Comparison of ENCODE assay signal across 4 cellular contexts in genomic region chr10:5052951-5053500, GRCh38. TPM values are rescaled to one million over a fixed set of nuclear protein-coding genes. Genes with fewer than 3 reads are reported as not detected.
"Had no signal": no experiment of that assay in that cellular context is flagged by ENCODE, and none has a peak within 500 bp of the region (broad histone marks: within the 10 kb centered on the region; RNA-seq: fewer than 3 reads in every experiment).

No MANE protein-coding gene starts in this region.

RNA-seq across cellular contexts. Expression of gene AKR1C2, which starts 49.4 kb away (rescaled TPM):
- total RNA-seq: naive thymus-derived CD8-positive, alpha-beta T cell; natural killer cell; natural killer cell treated with Interleukin-12 subunit alpha and Interleukin-12 subunit beta and Interleukin-15 and Interleukin-18, amount 100 ng/mL, for 72 hours had no signal
- polyA plus RNA-seq: naive thymus-derived CD4-positive, alpha-beta T cell; naive thymus-derived CD8-positive, alpha-beta T cell had no signal
